ENCODE assay signal across 1 cellular context in the genomic region with DNA sequence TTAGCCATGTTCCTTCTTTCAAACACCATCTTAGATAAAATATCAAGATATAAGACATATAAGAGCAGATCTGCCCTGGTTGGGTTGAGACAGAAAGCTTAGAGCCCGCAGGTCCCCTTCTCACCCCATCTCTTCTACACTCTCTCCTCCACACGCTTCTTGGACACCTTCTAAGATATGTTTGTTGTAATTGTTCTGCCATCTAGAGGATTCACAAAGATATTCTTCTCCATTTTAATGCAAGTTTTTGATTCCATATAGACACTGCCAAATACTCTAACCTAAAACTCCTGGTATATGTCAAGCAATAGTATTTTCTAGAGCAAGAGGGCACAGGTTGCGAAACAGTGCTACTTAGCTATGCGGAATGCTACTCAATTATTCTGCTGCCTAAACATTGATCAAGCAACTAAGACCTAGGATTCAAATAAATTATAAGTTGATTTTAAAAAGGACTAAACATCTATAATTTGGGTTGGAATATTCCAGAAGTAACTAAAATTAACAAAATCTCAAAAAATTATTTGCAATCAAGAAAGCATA.
TF ChIP-seq lines count a peak whose summit lies in the region.

No MANE protein-coding gene starts in this region.

TF ChIP-seq in GM12878, 131 proteins besides CTCF, POLR2A, EP300 and RAD21 (continued from another document):
- TF ChIP-seq, protein P1, sequence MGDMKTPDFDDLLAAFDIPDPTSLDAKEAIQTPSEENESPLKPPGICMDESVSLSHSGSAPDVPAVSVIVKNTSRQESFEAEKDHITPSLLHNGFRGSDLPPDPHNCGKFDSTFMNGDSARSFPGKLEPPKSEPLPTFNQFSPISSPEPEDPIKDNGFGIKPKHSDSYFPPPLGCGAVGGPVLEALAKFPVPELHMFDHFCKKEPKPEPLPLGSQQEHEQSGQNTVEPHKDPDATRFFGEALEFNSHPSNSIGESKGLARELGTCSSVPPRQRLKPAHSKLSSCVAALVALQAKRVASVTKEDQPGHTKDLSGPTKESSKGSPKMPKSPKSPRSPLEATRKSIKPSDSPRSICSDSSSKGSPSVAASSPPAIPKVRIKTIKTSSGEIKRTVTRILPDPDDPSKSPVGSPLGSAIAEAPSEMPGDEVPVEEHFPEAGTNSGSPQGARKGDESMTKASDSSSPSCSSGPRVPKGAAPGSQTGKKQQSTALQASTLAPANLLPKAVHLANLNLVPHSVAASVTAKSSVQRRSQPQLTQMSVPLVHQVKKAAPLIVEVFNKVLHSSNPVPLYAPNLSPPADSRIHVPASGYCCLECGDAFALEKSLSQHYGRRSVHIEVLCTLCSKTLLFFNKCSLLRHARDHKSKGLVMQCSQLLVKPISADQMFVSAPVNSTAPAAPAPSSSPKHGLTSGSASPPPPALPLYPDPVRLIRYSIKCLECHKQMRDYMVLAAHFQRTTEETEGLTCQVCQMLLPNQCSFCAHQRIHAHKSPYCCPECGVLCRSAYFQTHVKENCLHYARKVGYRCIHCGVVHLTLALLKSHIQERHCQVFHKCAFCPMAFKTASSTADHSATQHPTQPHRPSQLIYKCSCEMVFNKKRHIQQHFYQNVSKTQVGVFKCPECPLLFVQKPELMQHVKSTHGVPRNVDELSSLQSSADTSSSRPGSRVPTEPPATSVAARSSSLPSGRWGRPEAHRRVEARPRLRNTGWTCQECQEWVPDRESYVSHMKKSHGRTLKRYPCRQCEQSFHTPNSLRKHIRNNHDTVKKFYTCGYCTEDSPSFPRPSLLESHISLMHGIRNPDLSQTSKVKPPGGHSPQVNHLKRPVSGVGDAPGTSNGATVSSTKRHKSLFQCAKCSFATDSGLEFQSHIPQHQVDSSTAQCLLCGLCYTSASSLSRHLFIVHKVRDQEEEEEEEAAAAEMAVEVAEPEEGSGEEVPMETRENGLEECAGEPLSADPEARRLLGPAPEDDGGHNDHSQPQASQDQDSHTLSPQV (IDR thresholded peaks at IDR 0.05) = no peak
- no peak for TF ChIP-seq CEBPB (IDR thresholded peaks at IDR 0.05; ENCODE audit: borderline replicate concordance in 1 of 2, low read depth in 2 of 2, low read length in 2 of 2)
- no peak for TF ChIP-seq ASH2L (IDR thresholded peaks at IDR 0.05; ENCODE audit: borderline replicate concordance, low read depth)
- TF ChIP-seq, protein P2, sequence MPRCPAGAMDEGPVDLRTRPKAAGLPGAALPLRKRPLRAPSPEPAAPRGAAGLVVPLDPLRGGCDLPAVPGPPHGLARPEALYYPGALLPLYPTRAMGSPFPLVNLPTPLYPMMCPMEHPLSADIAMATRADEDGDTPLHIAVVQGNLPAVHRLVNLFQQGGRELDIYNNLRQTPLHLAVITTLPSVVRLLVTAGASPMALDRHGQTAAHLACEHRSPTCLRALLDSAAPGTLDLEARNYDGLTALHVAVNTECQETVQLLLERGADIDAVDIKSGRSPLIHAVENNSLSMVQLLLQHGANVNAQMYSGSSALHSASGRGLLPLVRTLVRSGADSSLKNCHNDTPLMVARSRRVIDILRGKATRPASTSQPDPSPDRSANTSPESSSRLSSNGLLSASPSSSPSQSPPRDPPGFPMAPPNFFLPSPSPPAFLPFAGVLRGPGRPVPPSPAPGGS (IDR thresholded peaks at IDR 0.05; ENCODE audit: borderline replicate concordance, insufficient read depth, low read depth, low read length, poor library complexity, severe bottlenecking) = no peak
